ENCODE assay signal across 21 cellular contexts in genomic region chr6:143718463-143718862, GRCh38. TPM values are rescaled to one million over a fixed set of nuclear protein-coding genes. Genes with fewer than 3 reads are reported as not detected.
DNase-seq lines count a peak whose midpoint lies in the region; ATAC-seq and TF ChIP-seq lines count a peak whose summit lies in the region.
"Had no signal": no experiment of that assay in that cellular context is flagged by ENCODE, and none has a peak within 500 bp of the region (broad histone marks: within the 10 kb centered on the region; RNA-seq: fewer than 3 reads in every experiment).

No MANE protein-coding gene starts in this region.

- ATAC-seq in WTC11 = no peak
- peak; percentile 56 for ATAC-seq in aorta (ENCODE audit: low FRiP score)
- no peak for ATAC-seq in stimulated activated naive CD8-positive, alpha-beta T cell treated with anti-CD3 and anti-CD28 coated beads, Interleukin-15, Interleukin-2, amounts not matched to agents 100 U/mL and 50 U/mL, for 24 hours
- ATAC-seq: GM12878 had no signal

- intact Hi-C loops in ascending aorta (cut with DNase I) = no loop called here
- intact Hi-C loops in aorta (cut with DNase I) = no loop called here

- H3K27me3 ChIP-seq in ascending aorta (no peaks in the 10 kb centered on the region), neutrophil (no peaks in the 10 kb centered on the region), aorta (ENCODE audit: control insufficient read depth in 1 of 2, insufficient read depth in 2 of 2, low read length in 1 of 2) (no peaks in the 10 kb centered on the region)
- H3K27me3 ChIP-seq: BE2C had no signal

- H3K4me3 ChIP-seq in ascending aorta (no peak overlapping the region), neutrophil (ENCODE audit: low read depth in 1 of 2, low read length in 1 of 2) (no peak overlapping the region), aorta (ENCODE audit: low read length in 2 of 2) (no peak overlapping the region)
- H3K4me3 ChIP-seq: GM12878, GM23248, HAP-1 had no signal

- H3K9me3 ChIP-seq in ascending aorta (no peaks in the 10 kb centered on the region), neutrophil (no peaks in the 10 kb centered on the region), aorta (ENCODE audit: control insufficient read depth, low read length) (no peaks in the 10 kb centered on the region)
- H3K9me3 ChIP-seq: BE2C, HAP-1 had no signal

- no peak overlapping the region for H3K4me3 Mint-ChIP-seq in WTC11
- H3K4me3 Mint-ChIP-seq: CD4-positive, CD25-positive, alpha-beta regulatory T cell; CD8-positive, alpha-beta memory T cell had no signal

- TF ChIP-seq CTCF in WTC11 (IDR thresholded peaks at IDR 0.05) = no peak
- no peak for TF ChIP-seq CTCF in ascending aorta (IDR thresholded peaks at IDR 0.05)
- no peak for TF ChIP-seq CTCF in neutrophil (IDR thresholded peaks at IDR 0.05)

- H3K36me3 ChIP-seq in ascending aorta = no peaks in the 10 kb centered on the region
- peaks cover 15% of the 10 kb centered on the region for H3K36me3 ChIP-seq in neutrophil
- H3K36me3 ChIP-seq in aorta (ENCODE audit: control insufficient read depth in 1 of 2, insufficient read depth in 2 of 2, low read length in 1 of 2) = no peaks in the 10 kb centered on the region
- H3K36me3 ChIP-seq: BE2C, HAP-1 had no signal

- H3K9me3 Mint-ChIP-seq in WTC11 = peaks cover 10% of the 10 kb centered on the region

- peak overlapping the region; percentile 30; the same call in 1 of the 2 replicates for H3K27ac Mint-ChIP-seq in WTC11
- H3K27ac Mint-ChIP-seq: CD4-positive, CD25-positive, alpha-beta regulatory T cell had no signal

- POLR2A ChIA-PET in WTC11 (lab: Charles Lee) = no interaction called here
- POLR2A ChIA-PET in HEK293T (lab: Yijun Ruan, JAX) = no interaction called here

- DNase-seq in WTC11 (ENCODE audit: low spot score) (no peak), ascending aorta (ENCODE audit: low spot score in 2 of 2) (no peak), aorta (no peak), HEK293T (ENCODE audit: extremely low spot score) (no peak), cerebellum (ENCODE audit: low spot score) (no peak)
- no peak for DNase-seq in stimulated activated naive CD8-positive, alpha-beta T cell treated with anti-CD3 and anti-CD28 coated beads, Interleukin-15, Interleukin-2, amounts not matched to agents 100 U/mL and 50 U/mL, for 24 hours
- DNase-seq: ACHN; BE2C; C1 segment of cervical spinal cord; CD4-positive, CD25-positive, alpha-beta regulatory T cell; CD8-positive, alpha-beta memory T cell; COR-L47; DMS 273 treated with DMSO at 0.1 percent for 48 hours; DMS53; DND-41; EL; GM23248 had no signal

- H3K27ac ChIP-seq in ascending aorta = peak overlapping the region; percentile 12 to 49
- H3K27ac ChIP-seq in neutrophil = peak overlapping the region; percentile 38
- H3K27ac ChIP-seq in aorta (ENCODE audit: low read depth in 1 of 2, low read length in 2 of 2) = peak overlapping the region in 1 of 2 donors; percentile 67
- H3K27ac ChIP-seq: GM23248, HL-60 had no signal

- peaks cover 6% of the 10 kb centered on the region for H3K4me1 Mint-ChIP-seq in WTC11

- H3K4me1 ChIP-seq in ascending aorta (peaks cover 0 to 7% of the 10 kb centered on the region in 2 donors), neutrophil (ENCODE audit: control insufficient read depth in 1 of 2, insufficient read depth in 1 of 2, low read depth in 1 of 2, low read length in 1 of 2) (peaks cover 0 to 7% of the 10 kb centered on the region in 2 experiments), aorta (ENCODE audit: control insufficient read depth in 1 of 2, insufficient read depth in 2 of 2, low read length in 2 of 2) (peaks cover 2 to 9% of the 10 kb centered on the region in 2 donors)
- H3K4me1 ChIP-seq: BE2C, HAP-1 had no signal

- peaks cover 30% of the 10 kb centered on the region for H3K36me3 Mint-ChIP-seq in WTC11

- 3 to 7% methylated on average over 1 of the region's 1 CpG for WGBS in aorta, 2 donors

- no peaks in the 10 kb centered on the region for H3K27me3 Mint-ChIP-seq in WTC11 (ENCODE audit: low read depth)
- H3K27me3 Mint-ChIP-seq: CD4-positive, CD25-positive, alpha-beta regulatory T cell; CD8-positive, alpha-beta memory T cell had no signal

- CTCF ChIA-PET in WTC11 (lab: Charles Lee) (no interaction called here), HEK293T (lab: Yijun Ruan, JAX) (no interaction called here)

TF ChIP-seq in WTC11, 78 proteins besides CTCF, POLR2A, EP300 and RAD21:
- no peak for TF ChIP-seq GRHL2 (CRISPR knock-in tag; IDR thresholded peaks at IDR 0.05; ENCODE audit: insufficient replicate concordance, severe bottlenecking)
- TF ChIP-seq KAT7 (CRISPR knock-in tag; IDR thresholded peaks at IDR 0.05; ENCODE audit: borderline replicate concordance) = no peak
- no peak for TF ChIP-seq NR2C2 (CRISPR knock-in tag; IDR thresholded peaks at IDR 0.05)
- TF ChIP-seq ERG (CRISPR knock-in tag; IDR thresholded peaks at IDR 0.05) = no peak
- TF ChIP-seq SOX15 (CRISPR knock-in tag; IDR thresholded peaks at IDR 0.05) = no peak

TF ChIP-seq in HEK293T, 16 proteins besides CTCF, POLR2A, EP300 and RAD21:
- TF ChIP-seq SUZ12 (IDR thresholded peaks at IDR 0.05) (no peak), SP1 (IDR thresholded peaks at IDR 0.05) (no peak), NFRKB (IDR thresholded peaks at IDR 0.05) (no peak), ZNF384 (IDR thresholded peaks at IDR 0.05) (no peak)

RNA-seq across cellular contexts. Expression of gene PHACTR2, which starts 40.7 kb away (rescaled TPM):
- total RNA-seq in WTC11 (2021) (72.6 to 90.5 TPM (median 80.2 TPM) in 3 replicates), ascending aorta (112 TPM), aorta (10 to 100 TPM; 87.1 to 96.8 TPM), cerebellum (25.4 TPM)
- 10 to 100 TPM; 15.3 TPM for polyA plus RNA-seq in aorta
